In the genomic region with DNA sequence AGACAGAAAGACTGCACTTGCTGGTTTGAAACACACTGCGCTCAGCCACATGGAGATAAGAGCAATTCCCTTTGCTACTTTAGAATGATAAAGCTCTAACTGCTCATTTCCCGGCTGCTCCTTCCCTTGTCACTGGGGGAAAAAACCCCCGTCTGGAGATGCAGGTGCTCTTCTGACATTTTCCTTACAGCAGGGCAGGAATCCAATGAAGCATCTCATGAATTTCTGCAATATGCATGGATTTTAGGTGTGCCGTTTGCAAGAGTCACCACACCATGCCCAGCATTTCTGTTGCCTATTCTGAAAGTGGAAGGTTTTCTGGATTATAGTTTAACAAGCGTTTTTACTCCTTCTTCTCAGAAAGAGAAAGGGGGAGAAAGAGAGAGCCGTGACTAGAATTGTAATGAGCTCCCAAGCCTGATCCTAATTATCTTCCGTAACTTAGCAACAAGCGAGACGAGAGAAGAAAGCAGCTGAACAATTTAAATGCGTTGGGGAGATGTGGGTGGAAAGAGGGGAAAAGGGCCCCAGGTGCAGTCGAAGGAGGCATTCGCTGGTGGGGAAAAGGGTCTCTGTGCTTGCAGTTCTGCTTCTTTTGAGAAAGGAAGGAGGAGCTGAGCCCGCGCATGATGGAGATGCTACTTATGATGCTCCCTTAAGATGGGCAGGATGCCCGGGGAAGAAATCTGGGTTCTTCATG, we compare ENCODE assay signal across 18 cellular contexts.
DNase-seq lines count a peak whose midpoint lies in the region; ATAC-seq and TF ChIP-seq lines count a peak whose summit lies in the region.
"Had no signal": no experiment of that assay in that cellular context is flagged by ENCODE, and none has a peak within 500 bp of the region (broad histone marks: within the 10 kb centered on the region; RNA-seq: fewer than 3 reads in every experiment).

No MANE protein-coding gene starts in this region.

- H3K4me1 ChIP-seq in endodermal cell (ENCODE audit: control insufficient read depth, insufficient read depth, low read length) (no peaks in the 10 kb centered on the region), neural progenitor cell (peaks cover 65% of the 10 kb centered on the region)

- no peak overlapping the region for H3K4me3 ChIP-seq in endodermal cell (ENCODE audit: low read length)
- H3K4me3 ChIP-seq in neural progenitor cell = peak overlapping the region; percentile 42
- H3K4me3 ChIP-seq: smooth muscle cell had no signal

- ATAC-seq in GM21619 (IDR thresholded peaks at IDR 0.05; ENCODE audit: unreplicated experiment) = no peak
- ATAC-seq: activated CD4-positive, CD25-positive, alpha-beta regulatory T cell treated with anti-CD3 and anti-CD28 coated beads, Interleukin-2, amount 50 U/mL, for 24 hours; Panc1 had no signal

- H3K27ac Mint-ChIP-seq in endodermal cell = no peak overlapping the region
- peak overlapping the region; percentile 83 for H3K27ac Mint-ChIP-seq in neural progenitor cell
- H3K27ac Mint-ChIP-seq: activated naive CD8-positive, alpha-beta T cell; T-helper 1 cell treated with Interleukin-12 subunit alpha and Interleukin-12 subunit beta and Interleukin-4 antibody, amounts not matched to agents 30 μg/mL and 1 μg/mL, for 36 hours had no signal

- DNase-seq in DMS 273 treated with DMSO at 0.1 percent for 48 hours (lab: John Stamatoyannopoulos, UW) = peak; percentile 1
- peak; percentile 86 for DNase-seq in NCI-H2227 treated with DMSO at 0.1 percent for 48 hours (lab: John Stamatoyannopoulos, UW)
- no peak for DNase-seq in endodermal cell
- DNase-seq in neural progenitor cell (ENCODE audit: low spot score) = peak; percentile 74
- DNase-seq in HuH-7 (ENCODE audit: low spot score) = no peak
- DNase-seq in CD1c-positive myeloid dendritic cell (ENCODE audit: extremely low spot score) = no peak
- DNase-seq in activated gamma-delta T cell treated with Interleukin-2 at 50 U/mL for 16 hours = no peak
- DNase-seq: activated CD8-positive, alpha-beta memory T cell treated with anti-CD3 and anti-CD28 coated beads, Interleukin-2, amount 50 U/mL, for 48 hours; NCI-H2171 treated with DMSO at 0.1 percent for 48 hours had no signal

- H2AFZ ChIP-seq in neural progenitor cell (replicated peaks) = no peak overlapping the region

- H3K27ac ChIP-seq in endodermal cell (ENCODE audit: low read depth, low read length) (peak overlapping the region; percentile 97), neural progenitor cell (peak overlapping the region; percentile 75)
- H3K27ac ChIP-seq: epithelial cell of prostate, neutrophil had no signal

- WGBS in endodermal cell (ENCODE audit: insufficient coverage in 1 of 2, insufficient read length in 1 of 2), 2 experiments = 59 to 82% methylated on average over 13 to 15 of the region's 15 CpGs

- peak overlapping the region; percentile 86 for H3K4me2 ChIP-seq in neural progenitor cell
- H3K4me2 ChIP-seq: smooth muscle cell had no signal

- H3K4me3 Mint-ChIP-seq in endodermal cell (no peak overlapping the region), neural progenitor cell (peak overlapping the region; percentile 56)
- H3K4me3 Mint-ChIP-seq: activated naive CD8-positive, alpha-beta T cell; central memory CD8-positive, alpha-beta T cell; T-helper 1 cell treated with Interleukin-12 subunit alpha and Interleukin-12 subunit beta and Interleukin-4 antibody, amounts not matched to agents 30 μg/mL and 1 μg/mL, for 36 hours had no signal

- no peak for TF ChIP-seq CTCF in endodermal cell (conservative IDR thresholded peaks at IDR 0.05)
- no peak for TF ChIP-seq CTCF in neural progenitor cell (IDR thresholded peaks at IDR 0.05)

- H3K27me3 ChIP-seq in endodermal cell (ENCODE audit: control insufficient read depth, insufficient read depth, low read length, poor library complexity, severe bottlenecking) (no peaks in the 10 kb centered on the region), neural progenitor cell (no peaks in the 10 kb centered on the region)
- H3K27me3 ChIP-seq: neutrophil had no signal

- H3K27me3 Mint-ChIP-seq in endodermal cell (ENCODE audit: insufficient read depth) (no peaks in the 10 kb centered on the region), neural progenitor cell (ENCODE audit: insufficient read depth, low read depth) (peaks cover 8% of the 10 kb centered on the region)
- H3K27me3 Mint-ChIP-seq: activated naive CD8-positive, alpha-beta T cell had no signal

- H3K36me3 Mint-ChIP-seq in endodermal cell (ENCODE audit: low read depth) (no peaks in the 10 kb centered on the region), neural progenitor cell (peaks cover 2% of the 10 kb centered on the region)
- H3K36me3 Mint-ChIP-seq: activated naive CD8-positive, alpha-beta T cell had no signal

- H3F3A ChIP-seq in neural progenitor cell (ENCODE audit: low read depth) = peaks cover 22% of the 10 kb centered on the region

- no peaks in the 10 kb centered on the region for H4K20me1 ChIP-seq in neural progenitor cell (ENCODE audit: low read depth)

- no peak overlapping the region for H3K9ac ChIP-seq in endodermal cell (ENCODE audit: extremely low read depth, low read length, poor library complexity, severe bottlenecking)
- no peak overlapping the region for H3K9ac ChIP-seq in neural progenitor cell

- H3K79me2 ChIP-seq in neural progenitor cell (ENCODE audit: low read depth) = no peaks in the 10 kb centered on the region

- no peaks in the 10 kb centered on the region for H3K9me3 Mint-ChIP-seq in endodermal cell
- no peaks in the 10 kb centered on the region for H3K9me3 Mint-ChIP-seq in neural progenitor cell
- H3K9me3 Mint-ChIP-seq: central memory CD8-positive, alpha-beta T cell; T-helper 1 cell treated with Interleukin-12 subunit alpha and Interleukin-12 subunit beta and Interleukin-4 antibody, amounts not matched to agents 30 μg/mL and 1 μg/mL, for 36 hours had no signal

- H3K4me1 Mint-ChIP-seq in endodermal cell = peaks cover 32% of the 10 kb centered on the region
- peaks cover 92% of the 10 kb centered on the region for H3K4me1 Mint-ChIP-seq in neural progenitor cell
- H3K4me1 Mint-ChIP-seq: central memory CD8-positive, alpha-beta T cell had no signal

- H3K9me3 ChIP-seq in endodermal cell (ENCODE audit: control insufficient read depth, low read length) = no peaks in the 10 kb centered on the region
- no peaks in the 10 kb centered on the region for H3K9me3 ChIP-seq in neural progenitor cell (ENCODE audit: low read depth)
- H3K9me3 ChIP-seq: neutrophil had no signal

- H3K36me3 ChIP-seq in endodermal cell (ENCODE audit: control insufficient read depth, insufficient read depth, low read length) (no peaks in the 10 kb centered on the region), neural progenitor cell (no peaks in the 10 kb centered on the region)
- H3K36me3 ChIP-seq: neutrophil had no signal

Comparison
In these comparisons a context has a peak if more than half of its experiments do, and no peak if none do; other contexts are left out.
1. DNase-seq: peak in DMS 273 treated with DMSO at 0.1 percent for 48 hours (single experiment), NCI-H2227 treated with DMSO at 0.1 percent for 48 hours (single experiment) and neural progenitor cell (single experiment); none in endodermal cell (single experiment), HuH-7 (single experiment), CD1c-positive myeloid dendritic cell (single experiment) and activated gamma-delta T cell treated with Interleukin-2 at 50 U/mL for 16 hours (single experiment).